5 cellular contexts compared by ENCODE assay signal in the genomic region with DNA sequence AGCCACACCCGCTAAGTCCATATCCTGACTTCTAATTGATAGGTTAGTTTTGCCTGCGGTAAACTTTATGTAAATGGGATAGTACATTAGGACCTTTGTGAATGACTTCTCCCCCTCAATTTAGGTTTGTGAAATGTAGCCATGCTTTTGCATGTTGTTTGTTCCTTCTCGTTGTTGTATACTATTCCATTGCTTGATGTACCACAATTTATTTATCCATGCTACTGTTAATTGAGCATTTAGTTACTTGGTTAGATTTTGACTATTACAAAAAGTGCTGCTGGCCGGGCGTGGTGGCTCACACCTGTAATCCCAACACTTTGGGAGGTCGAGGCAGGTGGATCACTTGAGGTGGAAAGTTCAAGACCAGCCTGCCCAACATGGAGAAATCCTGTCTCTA.
DNase-seq lines count a peak whose midpoint lies in the region; ATAC-seq, FAIRE-seq and TF ChIP-seq lines count a peak whose summit lies in the region.
"Not testable (repeated sequence)": the region's sequence is repeated elsewhere in the genome, so short reads cannot be mapped to it uniquely, and the experiment has no call there.

No MANE protein-coding gene starts in this region.

- not testable (repeated sequence) for TF ChIP-seq CTCF in A549 (IDR thresholded peaks at IDR 0.05); HEK293 (tag by site-specific recombination; IDR thresholded peaks at IDR 0.05); neural progenitor cell (IDR thresholded peaks at IDR 0.05)

- not testable (repeated sequence) for H3K79me2 ChIP-seq in neural progenitor cell (ENCODE audit: low read depth)

- ATAC-seq in A549, SK-N-SH treated with all-trans-retinoic acid at 6 μM for 48 hours: not testable (repeated sequence)

- TF ChIP-seq POLR2A in A549 (IDR thresholded peaks at IDR 0.05; ENCODE audit: low read length), result not testable (repeated sequence)

- H3K9ac ChIP-seq in neural progenitor cell, result not testable (repeated sequence)

- not testable (repeated sequence) for H3K27me3 ChIP-seq in neural progenitor cell

- H3K9me3 Mint-ChIP-seq in neural progenitor cell, result not testable (repeated sequence)

- not testable (repeated sequence) for H2AFZ ChIP-seq in neural progenitor cell (replicated peaks)

- not testable (repeated sequence) for H3K27ac ChIP-seq in A549; HEK293 (ENCODE audit: extremely low read depth, low read depth, low read length); neural progenitor cell

- not testable (repeated sequence) for DNase-seq in A549 (ENCODE audit: low read depth in 1 of 2, low spot score in 1 of 2); neural progenitor cell (ENCODE audit: low spot score); urothelium cell line (ENCODE audit: low spot score)

- H3K4me1 Mint-ChIP-seq in neural progenitor cell, result not testable (repeated sequence)

- not testable (repeated sequence) for H3F3A ChIP-seq in neural progenitor cell (ENCODE audit: low read depth)

- not testable (repeated sequence) for H3K4me3 ChIP-seq in A549; HEK293 (ENCODE audit: low read depth, low read length); neural progenitor cell

- POLR2A ChIA-PET in A549 (lab: Yijun Ruan, JAX), result not testable (repeated sequence)
- POLR2A ChIA-PET in HEK293 (lab: Yijun Ruan, JAX), result interaction anchor here (0.6 kb wide), 1 partner anchor 27 kb away, joined by 3 read pairs; no protein-coding TSS in a partner anchor

- not testable (repeated sequence) for TF ChIP-seq RAD21 in A549 (conservative IDR thresholded peaks at IDR 0.05 in 1 of 2, IDR thresholded peaks at IDR 0.05 in 1 of 2)

- H3K27me3 Mint-ChIP-seq in neural progenitor cell (ENCODE audit: insufficient read depth, low read depth), result not testable (repeated sequence)

- not testable (repeated sequence) for H3K36me3 Mint-ChIP-seq in neural progenitor cell

- FAIRE-seq in A549 (lab: Jason Lieb, UNC) (peak; percentile 78), urothelium cell line (lab: Jason Lieb, UNC) (peak; percentile 53)

- peak overlapping the region; percentile 24 for H3K4me3 Mint-ChIP-seq in neural progenitor cell

- not testable (repeated sequence) for H3K4me2 ChIP-seq in A549, neural progenitor cell

- H3K9me3 ChIP-seq in A549; HEK293 (ENCODE audit: control insufficient read depth, insufficient read depth, low read depth, low read length); neural progenitor cell (ENCODE audit: low read depth): not testable (repeated sequence)

- H3K27ac Mint-ChIP-seq in neural progenitor cell, result not testable (repeated sequence)

- CTCF ChIA-PET in A549 (lab: Yijun Ruan, JAX), result interaction anchor here (0.8 kb wide), 1 partner anchor 150 kb away, joined by 3 read pairs; no protein-coding TSS in a partner anchor
- CTCF ChIA-PET in HEK293 (lab: Yijun Ruan, JAX), result interaction anchor here (0.6 kb wide), 1 partner anchor 581 kb away, joined by 4 read pairs; no protein-coding TSS in a partner anchor

- TF ChIP-seq EP300 in A549 (IDR thresholded peaks at IDR 0.05), result not testable (repeated sequence)

- not testable (repeated sequence) for H3K36me3 ChIP-seq in HEK293 (ENCODE audit: control insufficient read depth in 2 of 2, insufficient read depth in 1 of 2, low read length in 2 of 2); neural progenitor cell

- WGBS in A549 (ENCODE audit: missing lambda C conversion rate), result 56% methylated on average over 6 of the region's 6 CpGs

- not testable (repeated sequence) for H3K4me1 ChIP-seq in A549; HEK293 (ENCODE audit: control insufficient read depth, insufficient read depth, low read length); neural progenitor cell

- H4K20me1 ChIP-seq in neural progenitor cell (ENCODE audit: low read depth), result not testable (repeated sequence)

TF ChIP-seq in HEK293, 187 proteins besides CTCF, POLR2A, EP300 and RAD21:
- TF ChIP-seq ZNF146 (tag by site-specific recombination; IDR thresholded peaks at IDR 0.05), result 0 out of 2 replicates have a peak, but pooled peaks have one; percentile 44

TF ChIP-seq in SK-N-SH treated with all-trans-retinoic acid at 6 μM for 48 hours, 23 proteins besides CTCF, POLR2A, EP300 and RAD21:
- TF ChIP-seq ZNF8 (CRISPR knock-in tag; IDR thresholded peaks at IDR 0.05), result peak; percentile 99
